In genomic region chr1:196558424-196558823, GRCh38 we compare ENCODE assay signal across 8 cellular contexts. TPM values are rescaled to one million over a fixed set of nuclear protein-coding genes. Genes with fewer than 3 reads are reported as not detected.
DNase-seq lines count a peak whose midpoint lies in the region; ATAC-seq and TF ChIP-seq lines count a peak whose summit lies in the region.

No MANE protein-coding gene starts in this region.

- ATAC-seq in HG03108 (IDR thresholded peaks at IDR 0.05; ENCODE audit: unreplicated experiment): peak; percentile 74
- peak; percentile 90 for ATAC-seq in left lung
- no peak for ATAC-seq in activated T-cell treated with anti-CD3 and anti-CD28 coated beads, Interleukin-2, amount 50 U/mL, for 72 hours (replicated peaks in 1 of 2)
- no peak for ATAC-seq in activated CD4-positive, CD25-positive, alpha-beta regulatory T cell treated with anti-CD3 and anti-CD28 coated beads, Interleukin-2, amount 50 U/mL, for 24 hours

- no peaks in the 10 kb centered on the region for H3K27me3 ChIP-seq in left lung

- DNase-seq in COLO829 (ENCODE audit: low spot score) (peak; percentile 58), astrocyte of the cerebellum (ENCODE audit: low read depth) (peak; percentile 70), left lung (no peak), endothelial cell (ENCODE audit: low spot score) (no peak)
- DNase-seq in activated T-cell treated with anti-CD3 and anti-CD28 coated beads, Interleukin-2, amount 50 U/mL, for 72 hours: no peak
- no peak for DNase-seq in stimulated activated CD4-positive, alpha-beta T cell treated with anti-CD3 and anti-CD28 coated beads, Interleukin-15, amount 100 ng/mL, for 24 hours

- H3K4me3 Mint-ChIP-seq in activated T-cell treated with anti-CD3 and anti-CD28 coated beads, Interleukin-2, amount 50 U/mL, for 72 hours: no peak overlapping the region
- no peak overlapping the region for H3K4me3 Mint-ChIP-seq in endothelial cell (ENCODE audit: unreplicated experiment)

- peaks cover 0 to 2% of the 10 kb centered on the region in 2 donors for H3K4me1 ChIP-seq in left lung

- in situ Hi-C loops in astrocyte of the cerebellum (cut with HindIII; ENCODE audit: low sequenced_read_pairs): no loop called here

- peak overlapping the region in 1 of 2 donors; percentile 28 for H3K27ac ChIP-seq in left lung

- intact Hi-C loops in left lung (cut with DNase I): no loop called here

- peaks cover 0 to 10% of the 10 kb centered on the region in 2 donors for H3K9me3 ChIP-seq in left lung

- no peaks in the 10 kb centered on the region for H3K4me1 Mint-ChIP-seq in activated T-cell treated with anti-CD3 and anti-CD28 coated beads, Interleukin-2, amount 50 U/mL, for 72 hours (ENCODE audit: low read depth)
- H3K4me1 Mint-ChIP-seq in endothelial cell (ENCODE audit: unreplicated experiment): no peaks in the 10 kb centered on the region

- H3K27ac Mint-ChIP-seq in activated T-cell treated with anti-CD3 and anti-CD28 coated beads, Interleukin-2, amount 50 U/mL, for 72 hours: no peak overlapping the region
- H3K27ac Mint-ChIP-seq in endothelial cell (ENCODE audit: unreplicated experiment): no peak overlapping the region

- H3K36me3 Mint-ChIP-seq in activated T-cell treated with anti-CD3 and anti-CD28 coated beads, Interleukin-2, amount 50 U/mL, for 72 hours (ENCODE audit: insufficient read depth in 2 of 2): no peaks in the 10 kb centered on the region
- H3K36me3 Mint-ChIP-seq in endothelial cell (ENCODE audit: low read depth, unreplicated experiment): no peaks in the 10 kb centered on the region

- no peaks in the 10 kb centered on the region for H3K36me3 ChIP-seq in left lung

- H3K9me3 Mint-ChIP-seq in activated T-cell treated with anti-CD3 and anti-CD28 coated beads, Interleukin-2, amount 50 U/mL, for 72 hours: peaks cover 3 to 7% of the 10 kb centered on the region in 2 donors
- H3K9me3 Mint-ChIP-seq in endothelial cell (ENCODE audit: unreplicated experiment): no peaks in the 10 kb centered on the region

- H3K4me3 ChIP-seq in astrocyte of the cerebellum (ENCODE audit: low read depth, low read length): peak overlapping the region; percentile 23
- H3K4me3 ChIP-seq in left lung: peak overlapping the region in 1 of 2 donors; percentile 4

- TF ChIP-seq CTCF in astrocyte of the cerebellum (IDR thresholded peaks at IDR 0.05; ENCODE audit: low read depth, low read length, missing control alignments) (no peak), left lung (IDR thresholded peaks at IDR 0.05) (no peak), endothelial cell (IDR thresholded peaks at IDR 0.05; ENCODE audit: unreplicated experiment) (no peak)

- H3K27me3 Mint-ChIP-seq in activated T-cell treated with anti-CD3 and anti-CD28 coated beads, Interleukin-2, amount 50 U/mL, for 72 hours (ENCODE audit: low read depth): no peaks in the 10 kb centered on the region
- H3K27me3 Mint-ChIP-seq in endothelial cell (ENCODE audit: unreplicated experiment): no peaks in the 10 kb centered on the region

RNA-seq across cellular contexts. Expression of gene KCNT2, which starts 49.8 kb away (rescaled TPM):
- 1 to 10 TPM; 2.7 to 5.1 TPM for total RNA-seq in left lung
- not detected for total RNA-seq in activated T-cell treated with anti-CD3 and anti-CD28 coated beads, Interleukin-2, amount 50 U/mL, for 72 hours
- 7.1 TPM for total RNA-seq in endothelial cell (ENCODE audit: unreplicated experiment)

Comparison
In these comparisons a context has a peak if more than half of its experiments do, and no peak if none do; other contexts are left out.
1. DNase-seq: peak in COLO829 (single experiment) and astrocyte of the cerebellum (single experiment); none in left lung (0 of 2), activated T-cell treated with anti-CD3 and anti-CD28 coated beads, Interleukin-2, amount 50 U/mL, for 72 hours (0 of 2), stimulated activated CD4-positive, alpha-beta T cell treated with anti-CD3 and anti-CD28 coated beads, Interleukin-15, amount 100 ng/mL, for 24 hours (single experiment) and endothelial cell (single experiment).
2. ATAC-seq: peak in HG03108 (single experiment) and left lung (single experiment); none in activated T-cell treated with anti-CD3 and anti-CD28 coated beads, Interleukin-2, amount 50 U/mL, for 72 hours (0 of 2) and activated CD4-positive, CD25-positive, alpha-beta regulatory T cell treated with anti-CD3 and anti-CD28 coated beads, Interleukin-2, amount 50 U/mL, for 24 hours (0 of 2).